14 cellular contexts compared by ENCODE assay signal in the genomic region with DNA sequence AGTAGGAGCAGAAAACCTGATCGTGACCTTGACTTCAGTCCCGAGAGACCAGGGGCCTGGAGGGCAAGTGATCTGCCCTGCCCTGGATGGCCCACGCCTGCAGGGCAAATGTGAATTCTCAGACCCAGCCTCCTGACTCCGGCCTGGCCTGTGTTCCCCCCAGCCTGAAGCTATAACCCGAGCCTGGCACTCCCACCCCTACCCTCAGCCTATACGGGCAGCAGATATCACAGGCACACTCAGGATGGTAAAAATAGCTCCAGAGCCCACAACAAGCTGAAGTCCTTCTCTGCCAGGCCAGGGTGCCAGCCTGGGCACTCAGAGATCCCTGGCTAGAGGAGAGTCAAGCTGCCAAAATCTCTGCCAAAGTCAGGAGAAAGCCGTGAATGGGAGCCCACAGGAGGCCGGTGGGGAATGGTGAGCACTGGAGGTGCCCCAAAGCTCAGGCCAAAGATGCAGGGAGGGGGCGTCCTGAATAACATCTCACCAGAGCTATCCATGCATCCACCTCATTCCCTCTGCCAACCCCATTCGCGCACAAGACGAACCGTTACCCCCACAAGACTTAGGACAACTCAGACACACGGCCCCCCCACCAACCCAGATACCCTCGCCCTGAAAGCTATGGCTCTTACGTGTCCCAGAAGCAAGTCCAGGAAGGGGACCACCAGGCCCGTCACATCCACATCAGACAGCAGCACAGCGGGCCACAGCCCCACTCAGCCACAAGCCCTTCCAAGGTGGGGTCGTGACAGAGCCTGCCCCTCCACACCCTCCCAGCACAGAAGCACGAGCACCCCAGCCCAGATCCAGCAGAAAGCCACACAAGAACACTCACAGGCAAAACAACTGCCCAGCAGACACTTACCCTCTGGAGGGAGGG.
DNase-seq lines count a peak whose midpoint lies in the region; ATAC-seq and TF ChIP-seq lines count a peak whose summit lies in the region.
"Had no signal": no experiment of that assay in that cellular context is flagged by ENCODE, and none has a peak within 500 bp of the region (broad histone marks: within the 10 kb centered on the region; RNA-seq: fewer than 3 reads in every experiment).

No MANE protein-coding gene starts in this region.

- H3K4me3 Mint-ChIP-seq in T-helper 2 cell treated with Interferon-gamma antibody and Interleukin-4, amounts not matched to agents 5 μg/mL and 100 μg/mL, for 36 hours, result no peak overlapping the region

- intact Hi-C loops in lower lobe of right lung (cut with DNase I) (no loop called here), gastrocnemius medialis (cut with DNase I; ENCODE audit: low total_unique reads) (loop anchor here (2.0 kb wide), 1 partner anchor 45 kb away; no protein-coding TSS in a partner anchor)

- peaks cover 4% of the 10 kb centered on the region for H3K27me3 Mint-ChIP-seq in T-helper 2 cell treated with Interferon-gamma antibody and Interleukin-4, amounts not matched to agents 5 μg/mL and 100 μg/mL, for 36 hours (ENCODE audit: low read depth)

- no peak overlapping the region for H3K27ac Mint-ChIP-seq in T-helper 2 cell treated with Interferon-gamma antibody and Interleukin-4, amounts not matched to agents 5 μg/mL and 100 μg/mL, for 36 hours

- H3K36me3 Mint-ChIP-seq in T-helper 2 cell treated with Interferon-gamma antibody and Interleukin-4, amounts not matched to agents 5 μg/mL and 100 μg/mL, for 36 hours (ENCODE audit: low read depth), result no peaks in the 10 kb centered on the region

- H3K27ac ChIP-seq in caudate nucleus (ENCODE audit: low read depth, low read length) (peak overlapping the region; percentile 63), lower lobe of right lung (peak overlapping the region; percentile 60), gastrocnemius medialis (peak overlapping the region; percentile 99 to 100 (median 99))
- H3K27ac ChIP-seq: SK-N-MC had no signal

- H3K4me3 ChIP-seq in AG10803 (ENCODE audit: low read length), result peak overlapping the region; percentile 40
- H3K4me3 ChIP-seq in lower lobe of right lung, result peak overlapping the region; percentile 41
- peak overlapping the region; percentile 72 to 89 (median 81) for H3K4me3 ChIP-seq in gastrocnemius medialis
- H3K4me3 ChIP-seq: SK-N-MC had no signal

- in situ Hi-C loops in gastrocnemius medialis (cut with MboI; ENCODE audit: low sequenced_read_pairs in 4 of 4), result no loop called here

- TF ChIP-seq POLR2A in gastrocnemius medialis (IDR thresholded peaks at IDR 0.05), result peak; percentile 85 to 94

- no peak for ATAC-seq in lower lobe of right lung
- ATAC-seq in gastrocnemius medialis, result peak; percentile 65 to 70
- no peak for ATAC-seq in HG02970 (IDR thresholded peaks at IDR 0.05; ENCODE audit: low FRiP score, unreplicated experiment)
- ATAC-seq: activated CD4-positive, CD25-positive, alpha-beta regulatory T cell treated with anti-CD3 and anti-CD28 coated beads, Interleukin-2, amount 50 U/mL, for 24 hours had no signal

- H3K36me3 ChIP-seq in lower lobe of right lung (peaks cover 88% of the 10 kb centered on the region), gastrocnemius medialis (peaks cover 0 to 29% of the 10 kb centered on the region in 2 donors)

- H3K9me3 Mint-ChIP-seq in T-helper 2 cell treated with Interferon-gamma antibody and Interleukin-4, amounts not matched to agents 5 μg/mL and 100 μg/mL, for 36 hours, result no peaks in the 10 kb centered on the region

- H3K4me1 Mint-ChIP-seq in T-helper 2 cell treated with Interferon-gamma antibody and Interleukin-4, amounts not matched to agents 5 μg/mL and 100 μg/mL, for 36 hours (ENCODE audit: low read depth), result no peaks in the 10 kb centered on the region

- H3K27me3 ChIP-seq in lower lobe of right lung (ENCODE audit: low read depth), result no peaks in the 10 kb centered on the region
- H3K27me3 ChIP-seq in gastrocnemius medialis, result no peaks in the 10 kb centered on the region

- DNase-seq in AG10803 (ENCODE audit: low read depth) (no peak), caudate nucleus (lab: John Stamatoyannopoulos, UW) (peak in 2 of 61 donors; percentile 14 to 21), lower lobe of right lung (no peak), gastrocnemius medialis (peak; percentile 90 to 96), HuH-7 (ENCODE audit: low spot score) (no peak), NCI-H1092 treated with DMSO at 0.1 percent for 48 hours (lab: John Stamatoyannopoulos, UW) (no peak)
- DNase-seq in T-helper 2 cell treated with Interferon-gamma antibody and Interleukin-4, amounts not matched to agents 5 μg/mL and 100 μg/mL, for 36 hours (ENCODE audit: low spot score), result no peak
- DNase-seq: central memory CD4-positive, alpha-beta T cell; DMS 273 treated with DMSO at 0.1 percent for 48 hours; KBM-7; NCI-H2081 treated with DMSO at 0.1 percent for 48 hours had no signal

- no peaks in the 10 kb centered on the region for H3K9me3 ChIP-seq in lower lobe of right lung
- H3K9me3 ChIP-seq in gastrocnemius medialis, result no peaks in the 10 kb centered on the region

- H3K4me1 ChIP-seq in lower lobe of right lung (peaks cover 75% of the 10 kb centered on the region), gastrocnemius medialis (peaks cover 72 to 74% of the 10 kb centered on the region in 2 donors)

- TF ChIP-seq CTCF in AG10803 (conservative IDR thresholded peaks at IDR 0.05; ENCODE audit: low read length), result no peak
- no peak for TF ChIP-seq CTCF in lower lobe of right lung (IDR thresholded peaks at IDR 0.05)
- no peak for TF ChIP-seq CTCF in gastrocnemius medialis (IDR thresholded peaks at IDR 0.05 in 4 of 5, conservative IDR thresholded peaks at IDR 0.05 in 1 of 5)

Comparison
In these comparisons a context has a peak if more than half of its experiments do, and no peak if none do; other contexts are left out.
1. DNase-seq: peak in gastrocnemius medialis (2 of 2); none in AG10803 (single experiment), lower lobe of right lung (single experiment), HuH-7 (single experiment), T-helper 2 cell treated with Interferon-gamma antibody and Interleukin-4, amounts not matched to agents 5 μg/mL and 100 μg/mL, for 36 hours (single experiment) and NCI-H1092 treated with DMSO at 0.1 percent for 48 hours (single experiment).
2. ATAC-seq: peak in gastrocnemius medialis (2 of 2); none in lower lobe of right lung (0 of 2) and HG02970 (single experiment).
3. Peak in every context shown above with its lines, with median percentiles within 50 percentile points of each other: H3K4me3 ChIP-seq and H3K27ac ChIP-seq.